Comparison of ENCODE assay signal across 8 cellular contexts in the genomic region with DNA sequence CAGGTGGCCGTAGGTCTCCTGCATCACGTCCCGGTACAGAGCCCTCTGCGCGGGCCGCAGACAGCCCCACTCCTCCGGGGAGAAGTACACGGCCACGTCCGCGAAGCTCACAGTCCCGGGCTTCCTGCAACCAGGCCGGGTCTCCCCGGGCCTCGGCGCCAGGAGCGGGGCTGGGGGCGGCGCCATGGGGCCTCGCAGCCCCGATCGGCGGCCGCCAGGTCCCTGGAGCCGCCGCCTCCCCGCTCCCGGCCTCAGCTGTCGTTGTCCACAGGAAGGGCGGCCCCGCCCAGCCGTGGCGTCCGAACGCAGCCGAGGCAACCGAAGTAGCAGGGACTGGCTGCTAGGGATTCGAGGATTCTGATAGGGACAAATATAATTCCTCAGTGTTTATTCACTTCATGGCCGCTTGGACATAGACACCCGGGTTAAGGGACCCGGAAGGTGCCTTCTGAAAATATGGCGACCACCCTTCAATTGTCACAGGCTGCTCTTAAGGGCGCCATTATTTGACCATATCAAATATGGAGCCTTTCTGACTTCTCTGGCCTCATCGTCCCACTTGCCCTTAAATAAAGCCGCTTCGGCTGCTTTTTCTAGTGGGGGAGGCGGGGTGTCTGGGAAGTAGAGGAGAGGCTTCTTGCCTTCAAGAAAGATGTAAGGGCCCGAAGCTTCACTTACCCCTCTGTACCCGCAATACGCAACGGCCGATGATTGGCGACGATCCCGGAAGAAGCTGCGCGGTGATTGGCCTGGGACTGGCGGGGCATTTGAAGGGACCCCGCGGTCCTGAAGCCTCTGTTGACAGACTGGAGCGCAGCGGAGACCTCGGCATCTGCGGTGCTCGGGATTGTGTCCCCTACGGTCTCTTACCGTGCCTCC. TPM values are rescaled to one million over a fixed set of nuclear protein-coding genes. Genes with fewer than 3 reads are reported as not detected.
DNase-seq lines count a peak whose midpoint lies in the region; ATAC-seq and TF ChIP-seq lines count a peak whose summit lies in the region.

Gene ZNF688 (minus strand): TSS at position 271 of the 879 bp plus-strand sequence. CDS start 85 bp downstream, at position 186.

- peaks cover 5 to 52% of the 10 kb centered on the region in 2 donors for H3K4me1 ChIP-seq in left lung

- DNase-seq in BJ (ENCODE audit: low read depth) (peak; percentile 96), NCI-H748 (lab: John Stamatoyannopoulos, UW; ENCODE audit: unreplicated experiment) (peak; percentile 95), dermis blood vessel endothelial cell (peak; percentile 98), left lung (peak; percentile 95)
- DNase-seq in activated CD4-positive, alpha-beta T cell treated with anti-CD3 and anti-CD28 coated beads, Interleukin-2, amount 50 U/mL, for 1 hour = peak; percentile 92
- DNase-seq in stimulated activated CD4-positive, alpha-beta T cell treated with anti-CD3 and anti-CD28 coated beads, Interleukin-2, amount 100 ng/mL, for 48 hours = peak; percentile 84 to 85

- TF ChIP-seq CTCF in BJ (IDR thresholded peaks at IDR 0.05; ENCODE audit: insufficient read depth, low read depth, low read length) (no peak), left lung (IDR thresholded peaks at IDR 0.05) (no peak)

- peak within 1 kb of the TSS; percentile 98 to 99 for H3K27ac ChIP-seq in left lung

- ATAC-seq in GM19324 (IDR thresholded peaks at IDR 0.05; ENCODE audit: low FRiP score, unreplicated experiment) (peak; percentile 71), HG03469 (IDR thresholded peaks at IDR 0.05; ENCODE audit: unreplicated experiment) (peak; percentile 49), left lung (peak; percentile 89)

- H3K4me3 ChIP-seq in BJ (ENCODE audit: low read depth, low read length) (peak within 1 kb of the TSS; percentile 51), left lung (peak within 1 kb of the TSS; percentile 74 to 86)

- intact Hi-C loops in left lung (cut with DNase I) = no loop called here

- no peaks in the 10 kb centered on the region for H3K9me3 ChIP-seq in left lung

- CTCF ChIA-PET in BJ (lab: Yijun Ruan, JAX) = interaction anchor here (0.7 to 1.5 kb wide), 9 partner anchors 10 to 142 kb away, joined by 3 to 7 read pairs (median 4); partner anchors contain the start of genes DCTPP1 and ZNF764

- H3K27me3 ChIP-seq in BJ (ENCODE audit: control insufficient read depth, insufficient read depth, low read length) = no peaks in the 10 kb centered on the region
- no peaks in the 10 kb centered on the region for H3K27me3 ChIP-seq in left lung

- POLR2A ChIA-PET in BJ (lab: Charles Lee) = interaction anchor here (0.5 kb wide), 1 partner anchor 25 kb away, joined by 3 read pairs; no protein-coding TSS in a partner anchor

- H3K36me3 ChIP-seq in BJ (ENCODE audit: control insufficient read depth, insufficient read depth, low read length) (no peaks in the 10 kb centered on the region), left lung (peaks cover 0 to 6% of the 10 kb centered on the region in 2 donors)

RNA-seq across cellular contexts. Expression of gene ZNF688, which starts in this region (rescaled TPM):
- polyA plus RNA-seq in BJ (2011; rRNA removed) = 6.3 and 8.8 TPM in 2 replicates
- polyA minus RNA-seq in BJ (2011; rRNA and poly(A)+ RNA removed) = 1.2 and 2.1 TPM in 2 replicates
- 10.6 and 10.9 TPM in 2 replicates for total RNA-seq in dermis blood vessel endothelial cell
- total RNA-seq in left lung = 10 to 100 TPM; 11.8 to 12.3 TPM

Comparison
In these comparisons a context has a peak if more than half of its experiments do, and no peak if none do; other contexts are left out.
1. Peak in every context shown above with its lines: DNase-seq, ATAC-seq, H3K4me3 ChIP-seq and H3K27ac ChIP-seq.